22 cellular contexts compared by ENCODE assay signal in the genomic region with DNA sequence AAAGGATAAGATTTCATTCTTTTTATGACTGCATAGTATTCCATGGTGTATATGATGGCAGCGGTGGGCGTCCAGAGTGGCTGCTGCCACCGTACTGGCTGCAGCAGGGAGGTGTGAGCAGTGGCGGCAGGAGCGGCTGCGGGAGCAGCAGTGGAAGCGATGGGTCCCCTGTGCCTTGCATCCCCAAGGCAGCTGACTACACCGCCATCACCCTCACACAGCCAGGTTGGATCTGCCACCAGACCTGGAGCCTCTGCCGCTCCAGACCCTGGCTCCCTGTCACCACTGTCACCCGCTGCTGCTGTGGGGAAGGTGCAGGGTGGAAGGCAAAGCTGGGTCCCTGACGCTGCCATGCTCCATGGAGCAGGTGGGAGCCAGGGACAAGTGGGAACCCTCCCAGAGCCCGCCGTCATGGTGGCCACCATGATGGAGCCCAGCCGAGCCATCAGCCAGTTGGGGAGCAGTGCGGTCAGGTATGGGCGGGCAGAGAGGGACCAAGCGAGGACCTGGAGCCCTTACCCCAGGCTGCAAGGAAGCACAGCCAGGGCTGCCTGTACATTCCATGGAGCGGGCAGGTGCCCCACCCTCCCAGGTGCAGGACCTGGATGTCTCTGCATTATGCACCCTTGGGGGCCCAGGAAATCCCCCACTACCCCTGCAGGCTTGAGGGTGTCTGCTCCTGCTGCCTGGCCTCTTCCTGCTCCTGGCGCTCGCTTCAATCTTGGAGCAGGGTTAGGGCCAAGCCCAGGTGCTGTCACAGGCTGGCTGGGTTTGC.
DNase-seq lines count a peak whose midpoint lies in the region; ATAC-seq, FAIRE-seq and TF ChIP-seq lines count a peak whose summit lies in the region.
"Had no signal": no experiment of that assay in that cellular context is flagged by ENCODE, and none has a peak within 500 bp of the region (broad histone marks: within the 10 kb centered on the region; RNA-seq: fewer than 3 reads in every experiment).

No MANE protein-coding gene starts in this region.

- H3K4ac ChIP-seq in H9 (ENCODE audit: low read depth, low read length): no peak overlapping the region
- no peak overlapping the region for H3K4ac ChIP-seq in IMR-90 (ENCODE audit: low read depth, low read length)

- no peak overlapping the region for H3K4me2 ChIP-seq in H9 (ENCODE audit: insufficient read depth, insufficient read length, low read length)
- H3K4me2 ChIP-seq in IMR-90 (ENCODE audit: low read depth, low read length): no peak overlapping the region

- no peak overlapping the region for H3T11ph ChIP-seq in H9 (ENCODE audit: low read length)

- H4K8ac ChIP-seq in H9 (replicated peaks; ENCODE audit: insufficient read length, low read depth, low read length): no peak overlapping the region
- H4K8ac ChIP-seq in IMR-90 (ENCODE audit: low read depth in 2 of 2, low read length in 2 of 2): no peak overlapping the region

- dilution Hi-C loops in IMR-90 (cut with HindIII; ENCODE audit: low sequenced_read_pairs, unreplicated experiment): no loop called here

- POLR2A ChIA-PET in IMR-90 (lab: Charles Lee; ENCODE audit: unreplicated experiment): no interaction called here

- 0 out of 2 replicates have a peak, but pooled peaks cover 3% of the 10 kb centered on the region for H3K9me1 ChIP-seq in IMR-90 (ENCODE audit: insufficient read depth, low read length)

- in situ Hi-C loops in IMR-90 (cut with MboI; ENCODE audit: low sequenced_read_pairs): no loop called here

- no peak overlapping the region for H2BK20ac ChIP-seq in H9 (ENCODE audit: low read depth, low read length, poor library complexity, severe bottlenecking)
- no peak overlapping the region for H2BK20ac ChIP-seq in IMR-90 (ENCODE audit: low read depth, low read length)

- DNase-seq in H9 (no peak), IMR-90 (no peak), kidney (peak; percentile 59), upper lobe of left lung (peak in 1 of 2 donors; percentile 46), ascending aorta (ENCODE audit: low spot score in 2 of 2) (no peak), adrenal gland (no peak)
- no peak for DNase-seq in activated naive CD4-positive, alpha-beta T cell treated with Interleukin-2 at 50 U/mL for 16 hours
- DNase-seq: ACHN; BE2C; C1 segment of cervical spinal cord; CD4-positive, CD25-positive, alpha-beta regulatory T cell; CD8-positive, alpha-beta memory T cell; COR-L47; DMS 273 treated with DMSO at 0.1 percent for 48 hours; DMS53; DND-41; EL had no signal

- H2BK15ac ChIP-seq in H9 (ENCODE audit: low read depth, low read length) (no peak overlapping the region), IMR-90 (ENCODE audit: low read depth, low read length) (no peak overlapping the region)

- H3K23ac ChIP-seq in H9 (ENCODE audit: insufficient read length, low read depth, low read length): no peak overlapping the region
- H3K23ac ChIP-seq in IMR-90 (ENCODE audit: low read depth, low read length): no peak overlapping the region

- H3K36me3 ChIP-seq in IMR-90 (ENCODE audit: control insufficient read depth, insufficient read depth, low read length) (no peaks in the 10 kb centered on the region), kidney (ENCODE audit: control insufficient read depth in 1 of 2, insufficient read depth in 2 of 2, low read length in 2 of 2) (no peaks in the 10 kb centered on the region), upper lobe of left lung (no peaks in the 10 kb centered on the region), ascending aorta (no peaks in the 10 kb centered on the region), adrenal gland (replicated peaks in 1 of 2) (no peaks in the 10 kb centered on the region)
- H3K36me3 ChIP-seq: BE2C, HAP-1 had no signal

- no peaks in the 10 kb centered on the region for H3K79me2 ChIP-seq in H9 (ENCODE audit: insufficient read depth, low read length)

- H3K9me3 ChIP-seq in H9 (ENCODE audit: control insufficient read depth, low read depth, low read length): no peaks in the 10 kb centered on the region
- H3K9me3 ChIP-seq in IMR-90 (ENCODE audit: control insufficient read depth, insufficient read depth, low read length): peaks cover 4% of the 10 kb centered on the region
- peaks cover 0 to 5% of the 10 kb centered on the region in 2 donors for H3K9me3 ChIP-seq in kidney (ENCODE audit: control insufficient read depth in 1 of 2, low read length in 2 of 2)
- H3K9me3 ChIP-seq in upper lobe of left lung: peaks cover 0 to 4% (median 2%) of the 10 kb centered on the region in 4 donors
- no peaks in the 10 kb centered on the region for H3K9me3 ChIP-seq in ascending aorta
- H3K9me3 ChIP-seq in adrenal gland (replicated peaks in 1 of 3): no peaks in the 10 kb centered on the region
- H3K9me3 ChIP-seq: BE2C, HAP-1 had no signal

- H3K4me3 ChIP-seq in IMR-90 (ENCODE audit: insufficient read depth, low read depth, low read length) (no peak overlapping the region), kidney (ENCODE audit: low read length in 2 of 2) (no peak overlapping the region), upper lobe of left lung (no peak overlapping the region), ascending aorta (no peak overlapping the region), adrenal gland (no peak overlapping the region)
- H3K4me3 ChIP-seq: GM12878, HAP-1 had no signal

- H3K4me1 Mint-ChIP-seq in H9: no peaks in the 10 kb centered on the region; a peak in 1 of 4 replicates
- H3K4me1 Mint-ChIP-seq: CD4-positive, CD25-positive, alpha-beta regulatory T cell; CD8-positive, alpha-beta memory T cell had no signal

- H3K14ac ChIP-seq in H9 (ENCODE audit: insufficient read depth, low read length) (peak overlapping the region; percentile 78; the same call in 1 of the 2 replicates), IMR-90 (replicated peaks; ENCODE audit: low read depth, low read length) (no peak overlapping the region)

- no peak for FAIRE-seq in kidney (lab: Jason Lieb, UNC)
- FAIRE-seq: A204.1, GM12878, GM19239, H1 had no signal

- CTCF ChIA-PET in IMR-90 (lab: Yijun Ruan, JAX): no interaction called here

- H3K79me1 ChIP-seq in H9 (ENCODE audit: insufficient read depth, low read depth, low read length, poor library complexity, severe bottlenecking): no peaks in the 10 kb centered on the region
- no peaks in the 10 kb centered on the region for H3K79me1 ChIP-seq in IMR-90 (ENCODE audit: low read depth in 1 of 2, low read length in 2 of 2)

- H3K27me3 ChIP-seq in H9 (ENCODE audit: insufficient read depth, low read length): no peaks in the 10 kb centered on the region
- no peaks in the 10 kb centered on the region for H3K27me3 ChIP-seq in IMR-90 (ENCODE audit: control insufficient read depth, insufficient read depth, low read length)
- no peaks in the 10 kb centered on the region for H3K27me3 ChIP-seq in upper lobe of left lung
- H3K27me3 ChIP-seq in ascending aorta: no peaks in the 10 kb centered on the region
- H3K27me3 ChIP-seq in adrenal gland: no peaks in the 10 kb centered on the region
- H3K27me3 ChIP-seq: BE2C had no signal

- H2AK9ac ChIP-seq in IMR-90 (replicated peaks; ENCODE audit: low read depth, low read length, poor library complexity): peak overlapping the region; percentile 16

- no TSS peak for BruUV-seq in IMR-90 (replicated peaks; lab: Mats Ljungman, UMichigan)

- H3K56ac ChIP-seq in H9 (ENCODE audit: insufficient read length, low read depth, low read length): no peak overlapping the region
- no peak overlapping the region for H3K56ac ChIP-seq in IMR-90 (ENCODE audit: extremely low read depth, insufficient read depth, low read length)

- H3K27ac ChIP-seq in H9 (ENCODE audit: insufficient read length, low read depth, low read length) (no peak overlapping the region), IMR-90 (ENCODE audit: insufficient read depth, low read length) (no peak overlapping the region), kidney (ENCODE audit: low read depth in 2 of 2, low read length in 2 of 2) (no peak overlapping the region), upper lobe of left lung (no peak overlapping the region), ascending aorta (no peak overlapping the region), adrenal gland (no peak overlapping the region)

- H3K27me3 Mint-ChIP-seq in H9 (ENCODE audit: low read depth): no peaks in the 10 kb centered on the region; the same call in 1 of the 2 replicates
- H3K27me3 Mint-ChIP-seq: CD4-positive, CD25-positive, alpha-beta regulatory T cell; CD8-positive, alpha-beta memory T cell had no signal

- H2BK12ac ChIP-seq in H9 (ENCODE audit: insufficient read length, low read depth, low read length): no peak overlapping the region

- H3K4me3 Mint-ChIP-seq in H9: no peak overlapping the region
- H3K4me3 Mint-ChIP-seq: CD4-positive, CD25-positive, alpha-beta regulatory T cell; CD8-positive, alpha-beta memory T cell had no signal

- TF ChIP-seq EP300 in upper lobe of left lung (IDR thresholded peaks at IDR 0.05): no peak

- H2AFZ ChIP-seq in H9 (ENCODE audit: low read length): no peak overlapping the region
- no peak overlapping the region for H2AFZ ChIP-seq in IMR-90 (replicated peaks; ENCODE audit: low read length, poor library complexity)

- no peak overlapping the region for H2BK5ac ChIP-seq in H9 (ENCODE audit: insufficient read length, low read length)
- H2BK5ac ChIP-seq in IMR-90 (ENCODE audit: low read depth, low read length, poor library complexity, severe bottlenecking): no peak overlapping the region

- H2AK5ac ChIP-seq in H9 (ENCODE audit: insufficient read length, low read length): no peak overlapping the region
- no peak overlapping the region for H2AK5ac ChIP-seq in IMR-90 (ENCODE audit: low read depth, low read length)

- H3K9me3 Mint-ChIP-seq in H9: peaks cover 6 to 8% of the 10 kb centered on the region in 2 experiments; a peak in 3 of 5 replicates

- H3K36me3 Mint-ChIP-seq in H9 (ENCODE audit: insufficient read depth in 1 of 3, low read depth in 3 of 3): peaks cover 0 to 10% (median 2%) of the 10 kb centered on the region in 3 experiments; a peak in 2 of 7 replicates
- H3K36me3 Mint-ChIP-seq: CD4-positive, CD25-positive, alpha-beta regulatory T cell; CD8-positive, alpha-beta memory T cell had no signal

- no peak for ATAC-seq in IMR-90 (ENCODE audit: low read depth)
- peak; percentile 17 to 55 for ATAC-seq in upper lobe of left lung (ENCODE audit: low FRiP score in 2 of 2)
- ATAC-seq: GM12878 had no signal

- no peak overlapping the region for H2BK120ac ChIP-seq in H9 (ENCODE audit: low read depth, low read length, poor library complexity, severe bottlenecking)
- H2BK120ac ChIP-seq in IMR-90 (ENCODE audit: low read depth, low read length): no peak overlapping the region

- H4K5ac ChIP-seq in H9 (ENCODE audit: insufficient read length, low read depth, low read length): no peak overlapping the region
- H4K5ac ChIP-seq in IMR-90 (ENCODE audit: low read depth, low read length): no peak overlapping the region

- WGBS in H9 (ENCODE audit: extremely low coverage, insufficient read length, low lambda C conversion rate): no CpG with 5 or more reads among the region's 20 CpGs
- WGBS in IMR-90 (ENCODE audit: extremely low coverage in 2 of 2, insufficient read length in 1 of 2), 2 experiments: 95% methylated on average over 3 of the region's 20 CpGs; no CpG with 5 or more reads in 1 of the 2 experiments
- 95 to 98% methylated on average over 11 to 20 of the region's 20 CpGs for WGBS in upper lobe of left lung, 2 donors
- 91 to 96% (median 93%) methylated on average over 13 to 20 of the region's 20 CpGs for WGBS in adrenal gland, 4 donors

- H3K4me1 ChIP-seq in H9 (ENCODE audit: insufficient read depth, low read length) (no peaks in the 10 kb centered on the region), IMR-90 (ENCODE audit: control insufficient read depth, insufficient read depth, low read length) (no peaks in the 10 kb centered on the region), kidney (ENCODE audit: control insufficient read depth in 1 of 2, insufficient read depth in 1 of 2, low read depth in 1 of 2, low read length in 2 of 2) (no peaks in the 10 kb centered on the region), upper lobe of left lung (no peaks in the 10 kb centered on the region), ascending aorta (no peaks in the 10 kb centered on the region), adrenal gland (replicated peaks in 1 of 2) (no peaks in the 10 kb centered on the region)
- H3K4me1 ChIP-seq: BE2C, HAP-1 had no signal

- H3K18ac ChIP-seq in H9 (ENCODE audit: insufficient read length, low read depth, low read length) (no peak overlapping the region), IMR-90 (ENCODE audit: low read depth, low read length) (no peak overlapping the region)

- H3K23me2 ChIP-seq in H9 (ENCODE audit: insufficient read length, low read depth, low read length, poor library complexity, severe bottlenecking): no peaks in the 10 kb centered on the region

- H3K9ac ChIP-seq in H9 (ENCODE audit: extremely low read depth, insufficient read length, low read length) (no peak overlapping the region), IMR-90 (ENCODE audit: low read depth, low read length) (no peak overlapping the region), kidney (ENCODE audit: low read length in 2 of 2) (no peak overlapping the region)

- H4K20me1 ChIP-seq in H9 (ENCODE audit: control insufficient read depth, insufficient read depth, insufficient read length) (no peaks in the 10 kb centered on the region), IMR-90 (ENCODE audit: insufficient read depth, low read length) (no peaks in the 10 kb centered on the region)

- H3K27ac Mint-ChIP-seq in H9: no peak overlapping the region
- H3K27ac Mint-ChIP-seq: CD4-positive, CD25-positive, alpha-beta regulatory T cell; CD8-positive, alpha-beta memory T cell had no signal

- intact Hi-C loops in IMR-90 (cut with micrococcal nuclease): no loop called here
- intact Hi-C loops in kidney (cut with DNase I): no loop called here
- intact Hi-C loops in ascending aorta (cut with DNase I): no loop called here
- intact Hi-C loops in adrenal gland (cut with DNase I): no loop called here

- no peak for TF ChIP-seq CTCF in H9 (conservative IDR thresholded peaks at IDR 0.05)
- TF ChIP-seq CTCF in IMR-90 (conservative IDR thresholded peaks at IDR 0.05; ENCODE audit: low read depth, low read length): no peak
- no peak for TF ChIP-seq CTCF in kidney (IDR thresholded peaks at IDR 0.05; ENCODE audit: borderline replicate concordance, extremely low read depth, insufficient read depth)
- TF ChIP-seq CTCF in upper lobe of left lung (IDR thresholded peaks at IDR 0.05): no peak
- no peak for TF ChIP-seq CTCF in ascending aorta (IDR thresholded peaks at IDR 0.05)
- no peak for TF ChIP-seq CTCF in adrenal gland (IDR thresholded peaks at IDR 0.05)

- H4K91ac ChIP-seq in H9 (ENCODE audit: insufficient read length, low read depth, low read length) (no peak overlapping the region), IMR-90 (ENCODE audit: insufficient read depth, low read depth, low read length) (no peak overlapping the region)

- TF ChIP-seq RAD21 in IMR-90 (IDR thresholded peaks at IDR 0.05; ENCODE audit: low read length): no peak

- TF ChIP-seq POLR2A in IMR-90 (IDR thresholded peaks at IDR 0.05; ENCODE audit: low read depth, low read length) (no peak), upper lobe of left lung (IDR thresholded peaks at IDR 0.05) (no peak), adrenal gland (IDR thresholded peaks at IDR 0.05) (no peak)
